In genomic region chr14:64558216-64558615, GRCh38 we compare ENCODE assay signal across 1 cellular context. TPM values are rescaled to one million over a fixed set of nuclear protein-coding genes. Genes with fewer than 3 reads are reported as not detected.
"Had no signal": no experiment of that assay in that cellular context is flagged by ENCODE, and none has a peak within 500 bp of the region (broad histone marks: within the 10 kb centered on the region; RNA-seq: fewer than 3 reads in every experiment).

No MANE protein-coding gene starts in this region.

RNA-seq across cellular contexts. Expression of gene PPP1R36, which starts 8.5 kb away (rescaled TPM):
- polyA plus RNA-seq: IgD-negative memory B cell had no signal
